19 cellular contexts compared by ENCODE assay signal in the genomic region with DNA sequence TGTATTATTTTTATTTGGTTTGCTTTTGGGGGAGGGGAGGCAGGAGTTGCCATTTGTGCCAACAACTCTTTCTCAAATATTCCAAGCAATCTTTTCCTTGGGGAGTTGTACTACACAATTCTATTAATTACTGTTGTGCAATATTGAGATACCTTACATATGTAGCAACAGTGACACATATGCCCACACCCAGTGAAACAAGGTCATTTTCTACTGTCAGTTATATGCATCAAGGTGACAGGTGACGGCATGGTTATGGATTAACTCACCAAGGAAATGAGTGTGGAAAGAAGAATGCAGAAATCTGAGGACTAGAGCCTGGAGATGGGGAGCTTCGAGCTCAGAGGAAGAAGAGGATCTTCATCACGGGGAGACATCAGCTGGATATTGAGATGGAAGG. TPM values are rescaled to one million over a fixed set of nuclear protein-coding genes. Genes with fewer than 3 reads are reported as not detected.
DNase-seq lines count a peak whose midpoint lies in the region; ATAC-seq, FAIRE-seq and TF ChIP-seq lines count a peak whose summit lies in the region.
"Had no signal": no experiment of that assay in that cellular context is flagged by ENCODE, and none has a peak within 500 bp of the region (broad histone marks: within the 10 kb centered on the region; RNA-seq: fewer than 3 reads in every experiment).

No MANE protein-coding gene starts in this region.

- peak overlapping the region; percentile 32; the same call in 1 of the 2 replicates for H3K4me2 ChIP-seq in HepG2 (ENCODE audit: low read depth, low read length)
- H3K4me2 ChIP-seq: BLaER1 had no signal

- H3K4me1 ChIP-seq in HEK293 (ENCODE audit: control insufficient read depth, insufficient read depth, low read length) = peaks cover 18% of the 10 kb centered on the region
- H3K4me1 ChIP-seq in RWPE2 (ENCODE audit: insufficient read depth, poor library complexity, severe bottlenecking) = peaks cover 16% of the 10 kb centered on the region
- H3K4me1 ChIP-seq in HepG2 (ENCODE audit: insufficient read depth, low read length) = peaks cover 50% of the 10 kb centered on the region

- no peak overlapping the region for H3K9ac ChIP-seq in HepG2 (ENCODE audit: insufficient read depth, low read depth, low read length)
- H3K9ac ChIP-seq: BLaER1 had no signal

- no peak for FAIRE-seq in HepG2 (lab: Jason Lieb, UNC)

- peaks cover 7% of the 10 kb centered on the region for H3K79me2 ChIP-seq in HepG2 (ENCODE audit: insufficient read depth, low read length)

- H3K4me3 ChIP-seq in HEK293 (ENCODE audit: low read depth, low read length) (no peak overlapping the region), RWPE2 (ENCODE audit: severe bottlenecking) (no peak overlapping the region), HepG2 (replicated peaks in 1 of 3; ENCODE audit: insufficient read depth in 1 of 3, low read depth in 2 of 3, low read length in 3 of 3) (no peak overlapping the region)
- H3K4me3 ChIP-seq: BLaER1, skin epidermis had no signal

- WGBS in HepG2 (ENCODE audit: low lambda C conversion rate) = 67% methylated on average over 3 of the region's 3 CpGs

- no peak for DNase-seq in RWPE2 (ENCODE audit: low spot score)
- DNase-seq in HepG2 (ENCODE audit: low spot score) = peak; percentile 59
- no peak for DNase-seq in T-helper 1 cell
- no peak for DNase-seq in T-helper 2 cell
- DNase-seq: activated CD4-positive, alpha-beta T cell treated with anti-CD3 and anti-CD28 coated beads, Interleukin-2, amount 10 ng/mL, durations not matched to agents 24 days and 14 days; activated naive CD8-positive, alpha-beta T cell treated with anti-CD3 and anti-CD28 coated beads, Interleukin-2, amount 10 ng/mL, durations not matched to agents 7 days and 5 days; activated T-cell treated with anti-CD3 and anti-CD28 coated beads, Interleukin-2, amount 50 U/mL, for 1 hour; DND-41; GOT3; NCI-H526 treated with DMSO at 0.1 percent for 48 hours; Right ventricle myocardium superior; stimulated activated naive B cell treated with anti-CD40 and anti-IgM and Interleukin-4, amounts not matched to agents 10 μg/mL and 1 μg/mL and 100 μg/mL, for 72 hours had no signal

- intact Hi-C loops in HepG2 (cut with micrococcal nuclease; ENCODE audit: unreplicated experiment) = no loop called here

- H3K36me3 ChIP-seq in HEK293 (ENCODE audit: control insufficient read depth in 2 of 2, insufficient read depth in 1 of 2, low read length in 2 of 2) (no peaks in the 10 kb centered on the region), RWPE2 (ENCODE audit: low read depth) (no peaks in the 10 kb centered on the region), HepG2 (replicated peaks in 1 of 2; ENCODE audit: control insufficient read depth in 1 of 2, insufficient read depth in 2 of 2, low read length in 2 of 2) (no peaks in the 10 kb centered on the region)
- H3K36me3 ChIP-seq: BLaER1 had no signal

- TF ChIP-seq RAD21 in HepG2 (CRISPR knock-in tag; IDR thresholded peaks at IDR 0.05) = no peak

- H3K27me3 ChIP-seq in RWPE2 (ENCODE audit: insufficient read depth, poor library complexity, severe bottlenecking) (no peaks in the 10 kb centered on the region), HepG2 (ENCODE audit: control insufficient read depth in 1 of 2, insufficient read depth in 2 of 2, low read length in 2 of 2) (no peaks in the 10 kb centered on the region)
- H3K27me3 ChIP-seq: BLaER1 had no signal

- H4K20me1 ChIP-seq in HepG2 (ENCODE audit: insufficient read depth, low read length) = no peaks in the 10 kb centered on the region
- H4K20me1 ChIP-seq: BLaER1 had no signal

- in situ Hi-C loops in HepG2 (cut with HindIII; ENCODE audit: extremely low pct_ligation_motif_present, low pct_unique_long_range_greater_than_20kb) = no loop called here

- TF ChIP-seq EP300 in HepG2 (IDR thresholded peaks at IDR 0.05; ENCODE audit: low read depth in 2 of 2, low read length in 2 of 2) = no peak
- no peak for TF ChIP-seq EP300 in HepG2 (CRISPR knock-in tag; IDR thresholded peaks at IDR 0.05; ENCODE audit: borderline replicate concordance)

- CTCF ChIA-PET in HEK293 (lab: Yijun Ruan, JAX) = interaction anchor here (0.9 to 2.8 kb wide), 6 partner anchors 10 to 183 kb away, joined by 3 to 18 read pairs (median 4); no protein-coding TSS in a partner anchor
- CTCF ChIA-PET in HepG2 (lab: Yijun Ruan, JAX; ENCODE audit: low intra/inter-chr PET ratio, low total read pairs) = no interaction called here

- no peak for TF ChIP-seq CTCF in C4-2B (conservative IDR thresholded peaks at IDR 0.05)
- TF ChIP-seq CTCF in HEK293 (tag by site-specific recombination; IDR thresholded peaks at IDR 0.05) = no peak
- no peak for TF ChIP-seq CTCF in RWPE2 (IDR thresholded peaks at IDR 0.05; ENCODE audit: poor library complexity, severe bottlenecking)
- TF ChIP-seq CTCF in HepG2 (CRISPR knock-in tag; IDR thresholded peaks at IDR 0.05) = no peak

- H2AFZ ChIP-seq in HepG2 (ENCODE audit: low read length) = no peak overlapping the region

- peak; percentile 85 for ATAC-seq in RWPE2 (ENCODE audit: low read depth)
- ATAC-seq in HepG2 = peak; percentile 66; the same call in 2 of the 3 replicates
- ATAC-seq in HG03378 (IDR thresholded peaks at IDR 0.05; ENCODE audit: unreplicated experiment) = no peak
- ATAC-seq: stimulated activated naive B cell treated with anti-CD40 and anti-IgM and Interleukin-4, amounts not matched to agents 10 μg/mL and 1 μg/mL and 100 μg/mL, for 72 hours had no signal

- POLR2A ChIA-PET in HEK293 (lab: Yijun Ruan, JAX) (no interaction called here), HepG2 (lab: Yijun Ruan, JAX) (interaction anchor here (0.7 to 2.3 kb wide), 5 partner anchors 13 to 42 kb away, joined by 3 to 7 read pairs (median 3); a partner anchor contains a TSS)

- TF ChIP-seq POLR2A in HepG2 (IDR thresholded peaks at IDR 0.05; ENCODE audit: insufficient read depth in 1 of 2, low read depth in 2 of 2, low read length in 2 of 2) = no peak

- H3K9me3 ChIP-seq in HEK293 (ENCODE audit: control insufficient read depth, insufficient read depth, low read depth, low read length) (no peaks in the 10 kb centered on the region), RWPE2 (ENCODE audit: severe bottlenecking) (no peaks in the 10 kb centered on the region), HepG2 (ENCODE audit: low read length) (no peaks in the 10 kb centered on the region)
- H3K9me3 ChIP-seq: BLaER1 had no signal

- H3K27ac ChIP-seq in C4-2B = peak overlapping the region; percentile 57
- H3K27ac ChIP-seq in HEK293 (ENCODE audit: extremely low read depth, low read depth, low read length) = no peak overlapping the region
- H3K27ac ChIP-seq in RWPE2 (ENCODE audit: poor library complexity, severe bottlenecking) = peak overlapping the region; percentile 58
- peak overlapping the region; percentile 21 for H3K27ac ChIP-seq in HepG2 (ENCODE audit: extremely low read length, insufficient read depth, low read length)
- H3K27ac ChIP-seq: BLaER1 had no signal

- BruUV-seq in HepG2 (replicated peaks; lab: Mats Ljungman, UMichigan) = no TSS peak

RNA-seq across cellular contexts. Expression of a gene that starts 17.9 kb away (rescaled TPM):
- total RNA-seq in HepG2 (2016; rRNA removed; fragmentation: Illumina TruSeq; extraction: Trizol) = 0.24 and 0.49 TPM in 2 replicates
- total RNA-seq in HepG2 (2016; cell fraction: cytosol; rRNA removed; fragmentation: Illumina TruSeq; extraction: Trizol; ENCODE audit: low read depth) = not detected in 2 replicates
- total RNA-seq in HepG2 (2016; cell fraction: insoluble cytoplasmic fraction; rRNA removed; fragmentation: Illumina TruSeq; extraction: Trizol) = not detected in 2 replicates
- total RNA-seq in HepG2 (2016; cell fraction: membrane; rRNA removed; fragmentation: Illumina TruSeq; extraction: Trizol) = 0.71 TPM in 1 of 2 replicates, not detected in the other
- total RNA-seq in HepG2 (2016; cell fraction: nucleus; rRNA removed; fragmentation: Illumina TruSeq; extraction: Trizol) = not detected in 2 replicates
- polyA plus RNA-seq in HepG2 (2011; rRNA removed) = 0.34 and 0.46 TPM in 2 replicates
- 0.32 and 0.45 TPM in 2 replicates for polyA plus RNA-seq in HepG2 (2011; cell fraction: cytosol; rRNA removed)
- polyA plus RNA-seq in HepG2 (2011; cell fraction: nucleus; rRNA removed) = 0.42 TPM in 1 of 2 replicates, not detected in the other
- polyA plus RNA-seq in HepG2 (2012) = 0.76 TPM in 1 of 2 replicates, not detected in the other
- 0.66 and 1.2 TPM in 2 replicates for polyA plus RNA-seq in HepG2 (2016; cell fraction: cytosol; fragmentation: Illumina TruSeq; extraction: Trizol; ENCODE audit: low read depth)
- 0.62 TPM in 1 of 2 replicates, not detected in the other for polyA plus RNA-seq in HepG2 (2016; cell fraction: insoluble cytoplasmic fraction; fragmentation: Illumina TruSeq; extraction: Trizol; ENCODE audit: low read depth)
- 0.55 and 2.2 TPM in 2 replicates for polyA plus RNA-seq in HepG2 (2016; cell fraction: membrane; fragmentation: Illumina TruSeq; extraction: Trizol; ENCODE audit: low read depth)
- polyA plus RNA-seq in HepG2 (2016; cell fraction: nucleus; fragmentation: Illumina TruSeq; extraction: Trizol; ENCODE audit: insufficient read depth, low read depth) = not detected in 2 replicates
- 0.62 TPM in 1 of 2 replicates, not detected in the other for polyA minus RNA-seq in HepG2 (2011; rRNA and poly(A)+ RNA removed; ENCODE audit: low replicate concordance)
- polyA minus RNA-seq in HepG2 (2011; cell fraction: cytosol; rRNA and poly(A)+ RNA removed) = not detected in 2 replicates
- polyA minus RNA-seq in HepG2 (2011; cell fraction: nucleus; rRNA and poly(A)+ RNA removed) = not detected in 2 replicates
- total RNA-seq: activated CD4-positive, alpha-beta T cell treated with anti-CD3 and anti-CD28 coated beads, Interleukin-2, amount 10 ng/mL, durations not matched to agents 24 days and 14 days; activated naive CD8-positive, alpha-beta T cell treated with anti-CD3 and anti-CD28 coated beads, Interleukin-2, amount 10 ng/mL, durations not matched to agents 7 days and 5 days; chondrocyte; mesenteric fat pad; Right ventricle myocardium superior had no signal

RNA-seq across cellular contexts. Expression of a gene that starts 19.4 kb away (rescaled TPM):
- 4.6 and 7.4 TPM in 2 replicates for total RNA-seq in HepG2 (2016; rRNA removed; fragmentation: Illumina TruSeq; extraction: Trizol)
- 1.2 and 2.7 TPM in 2 replicates for total RNA-seq in HepG2 (2016; cell fraction: cytosol; rRNA removed; fragmentation: Illumina TruSeq; extraction: Trizol; ENCODE audit: low read depth)
- total RNA-seq in HepG2 (2016; cell fraction: insoluble cytoplasmic fraction; rRNA removed; fragmentation: Illumina TruSeq; extraction: Trizol) = 4.1 and 6.5 TPM in 2 replicates
- 2.4 and 3.2 TPM in 2 replicates for total RNA-seq in HepG2 (2016; cell fraction: membrane; rRNA removed; fragmentation: Illumina TruSeq; extraction: Trizol)
- 10.2 and 12.0 TPM in 2 replicates for total RNA-seq in HepG2 (2016; cell fraction: nucleus; rRNA removed; fragmentation: Illumina TruSeq; extraction: Trizol)
- 9.3 and 9.4 TPM in 2 replicates for polyA plus RNA-seq in HepG2 (2011; rRNA removed)
- 3.5 and 4.3 TPM in 2 replicates for polyA plus RNA-seq in HepG2 (2011; cell fraction: cytosol; rRNA removed)
- 56.9 and 72.9 TPM in 2 replicates for polyA plus RNA-seq in HepG2 (2011; cell fraction: nucleus; rRNA removed)
- polyA plus RNA-seq in HepG2 (2012) = 4.7 TPM in 2 replicates
- 2.1 and 2.4 TPM in 2 replicates for polyA plus RNA-seq in HepG2 (2016; cell fraction: cytosol; fragmentation: Illumina TruSeq; extraction: Trizol; ENCODE audit: low read depth)
- polyA plus RNA-seq in HepG2 (2016; cell fraction: insoluble cytoplasmic fraction; fragmentation: Illumina TruSeq; extraction: Trizol; ENCODE audit: low read depth) = 4.7 and 6.3 TPM in 2 replicates
- polyA plus RNA-seq in HepG2 (2016; cell fraction: membrane; fragmentation: Illumina TruSeq; extraction: Trizol; ENCODE audit: low read depth) = 2.6 and 3.1 TPM in 2 replicates
- 21.5 and 24.6 TPM in 2 replicates for polyA plus RNA-seq in HepG2 (2016; cell fraction: nucleus; fragmentation: Illumina TruSeq; extraction: Trizol; ENCODE audit: insufficient read depth, low read depth)
- polyA minus RNA-seq in HepG2 (2011; rRNA and poly(A)+ RNA removed; ENCODE audit: low replicate concordance) = 3.1 and 10.0 TPM in 2 replicates
- polyA minus RNA-seq in HepG2 (2011; cell fraction: cytosol; rRNA and poly(A)+ RNA removed) = 0.62 and 1.4 TPM in 2 replicates
- polyA minus RNA-seq in HepG2 (2011; cell fraction: nucleus; rRNA and poly(A)+ RNA removed) = 7.6 and 7.8 TPM in 2 replicates

RNA-seq across cellular contexts. Expression of a gene that starts 22.9 kb away (rescaled TPM):
- 12.6 and 12.7 TPM in 2 replicates for total RNA-seq in HepG2 (2016; rRNA removed; fragmentation: Illumina TruSeq; extraction: Trizol)
- total RNA-seq in HepG2 (2016; cell fraction: cytosol; rRNA removed; fragmentation: Illumina TruSeq; extraction: Trizol; ENCODE audit: low read depth) = 1.6 and 1.9 TPM in 2 replicates
- 10.9 and 13.5 TPM in 2 replicates for total RNA-seq in HepG2 (2016; cell fraction: insoluble cytoplasmic fraction; rRNA removed; fragmentation: Illumina TruSeq; extraction: Trizol)
- total RNA-seq in HepG2 (2016; cell fraction: membrane; rRNA removed; fragmentation: Illumina TruSeq; extraction: Trizol) = 7.5 and 7.7 TPM in 2 replicates
- total RNA-seq in HepG2 (2016; cell fraction: nucleus; rRNA removed; fragmentation: Illumina TruSeq; extraction: Trizol) = 9.8 and 10.7 TPM in 2 replicates
- polyA plus RNA-seq in HepG2 (2011; rRNA removed) = 18.7 and 21.0 TPM in 2 replicates
- 13.4 and 13.5 TPM in 2 replicates for polyA plus RNA-seq in HepG2 (2011; cell fraction: cytosol; rRNA removed)
- 31.7 and 33.0 TPM in 2 replicates for polyA plus RNA-seq in HepG2 (2011; cell fraction: nucleus; rRNA removed)
- 10.9 TPM in 2 replicates for polyA plus RNA-seq in HepG2 (2012)
- polyA plus RNA-seq in HepG2 (2016; cell fraction: cytosol; fragmentation: Illumina TruSeq; extraction: Trizol; ENCODE audit: low read depth) = 3.5 and 3.8 TPM in 2 replicates
- 9.5 and 11.3 TPM in 2 replicates for polyA plus RNA-seq in HepG2 (2016; cell fraction: insoluble cytoplasmic fraction; fragmentation: Illumina TruSeq; extraction: Trizol; ENCODE audit: low read depth)
- 5.6 TPM in 2 replicates for polyA plus RNA-seq in HepG2 (2016; cell fraction: membrane; fragmentation: Illumina TruSeq; extraction: Trizol; ENCODE audit: low read depth)
- 14.0 and 14.1 TPM in 2 replicates for polyA plus RNA-seq in HepG2 (2016; cell fraction: nucleus; fragmentation: Illumina TruSeq; extraction: Trizol; ENCODE audit: insufficient read depth, low read depth)
- 32.1 and 35.8 TPM in 2 replicates for polyA minus RNA-seq in HepG2 (2011; rRNA and poly(A)+ RNA removed; ENCODE audit: low replicate concordance)
- polyA minus RNA-seq in HepG2 (2011; cell fraction: cytosol; rRNA and poly(A)+ RNA removed) = 8.6 and 10.3 TPM in 2 replicates
- 13.1 and 16.8 TPM in 2 replicates for polyA minus RNA-seq in HepG2 (2011; cell fraction: nucleus; rRNA and poly(A)+ RNA removed)

RNA-seq across cellular contexts. Expression of a gene that starts 22.9 kb away (rescaled TPM):
- total RNA-seq in HepG2 (2016; rRNA removed; fragmentation: Illumina TruSeq; extraction: Trizol) = 24.4 and 37.5 TPM in 2 replicates
- total RNA-seq in HepG2 (2016; cell fraction: cytosol; rRNA removed; fragmentation: Illumina TruSeq; extraction: Trizol; ENCODE audit: low read depth) = 11.1 and 11.7 TPM in 2 replicates
- 21.2 and 40.4 TPM in 2 replicates for total RNA-seq in HepG2 (2016; cell fraction: insoluble cytoplasmic fraction; rRNA removed; fragmentation: Illumina TruSeq; extraction: Trizol)
- 27.6 and 27.8 TPM in 2 replicates for total RNA-seq in HepG2 (2016; cell fraction: membrane; rRNA removed; fragmentation: Illumina TruSeq; extraction: Trizol)
- 70.2 and 71.7 TPM in 2 replicates for total RNA-seq in HepG2 (2016; cell fraction: nucleus; rRNA removed; fragmentation: Illumina TruSeq; extraction: Trizol)
- polyA plus RNA-seq in HepG2 (2011; rRNA removed) = 86.1 and 96.9 TPM in 2 replicates
- polyA plus RNA-seq in HepG2 (2011; cell fraction: cytosol; rRNA removed) = 54.1 and 58.1 TPM in 2 replicates
- polyA plus RNA-seq in HepG2 (2011; cell fraction: nucleus; rRNA removed) = 385 and 395 TPM in 2 replicates
- 50.0 and 65.4 TPM in 2 replicates for polyA plus RNA-seq in HepG2 (2012)
- 10.5 and 11.2 TPM in 2 replicates for polyA plus RNA-seq in HepG2 (2016; cell fraction: cytosol; fragmentation: Illumina TruSeq; extraction: Trizol; ENCODE audit: low read depth)
- 21.6 and 24.7 TPM in 2 replicates for polyA plus RNA-seq in HepG2 (2016; cell fraction: insoluble cytoplasmic fraction; fragmentation: Illumina TruSeq; extraction: Trizol; ENCODE audit: low read depth)
- polyA plus RNA-seq in HepG2 (2016; cell fraction: membrane; fragmentation: Illumina TruSeq; extraction: Trizol; ENCODE audit: low read depth) = 23.2 and 23.4 TPM in 2 replicates
- 145 and 166 TPM in 2 replicates for polyA plus RNA-seq in HepG2 (2016; cell fraction: nucleus; fragmentation: Illumina TruSeq; extraction: Trizol; ENCODE audit: insufficient read depth, low read depth)
- polyA minus RNA-seq in HepG2 (2011; rRNA and poly(A)+ RNA removed; ENCODE audit: low replicate concordance) = 62.6 and 136 TPM in 2 replicates
- polyA minus RNA-seq in HepG2 (2011; cell fraction: cytosol; rRNA and poly(A)+ RNA removed) = 24.7 and 24.9 TPM in 2 replicates
- polyA minus RNA-seq in HepG2 (2011; cell fraction: nucleus; rRNA and poly(A)+ RNA removed) = 155 and 168 TPM in 2 replicates

RNA-seq across cellular contexts. Expression of a gene that starts 39.5 kb away (rescaled TPM):
- total RNA-seq in HepG2 (2016; rRNA removed; fragmentation: Illumina TruSeq; extraction: Trizol) = 32.2 and 34.2 TPM in 2 replicates
- total RNA-seq in HepG2 (2016; cell fraction: cytosol; rRNA removed; fragmentation: Illumina TruSeq; extraction: Trizol; ENCODE audit: low read depth) = 16.4 and 24.8 TPM in 2 replicates
- total RNA-seq in HepG2 (2016; cell fraction: insoluble cytoplasmic fraction; rRNA removed; fragmentation: Illumina TruSeq; extraction: Trizol) = 35.0 and 35.4 TPM in 2 replicates
- total RNA-seq in HepG2 (2016; cell fraction: membrane; rRNA removed; fragmentation: Illumina TruSeq; extraction: Trizol) = 29.8 and 43.4 TPM in 2 replicates
- 19.0 and 22.6 TPM in 2 replicates for total RNA-seq in HepG2 (2016; cell fraction: nucleus; rRNA removed; fragmentation: Illumina TruSeq; extraction: Trizol)
- 11.1 and 13.5 TPM in 2 replicates for polyA plus RNA-seq in HepG2 (2011; rRNA removed)
- 12.6 and 15.2 TPM in 2 replicates for polyA plus RNA-seq in HepG2 (2011; cell fraction: cytosol; rRNA removed)
- 15.5 and 16.6 TPM in 2 replicates for polyA plus RNA-seq in HepG2 (2011; cell fraction: nucleus; rRNA removed)
- 12.3 and 13.3 TPM in 2 replicates for polyA plus RNA-seq in HepG2 (2012)
- 16.3 and 25.4 TPM in 2 replicates for polyA plus RNA-seq in HepG2 (2016; cell fraction: cytosol; fragmentation: Illumina TruSeq; extraction: Trizol; ENCODE audit: low read depth)
- 29.0 and 30.9 TPM in 2 replicates for polyA plus RNA-seq in HepG2 (2016; cell fraction: insoluble cytoplasmic fraction; fragmentation: Illumina TruSeq; extraction: Trizol; ENCODE audit: low read depth)
- 26.7 and 33.7 TPM in 2 replicates for polyA plus RNA-seq in HepG2 (2016; cell fraction: membrane; fragmentation: Illumina TruSeq; extraction: Trizol; ENCODE audit: low read depth)
- polyA plus RNA-seq in HepG2 (2016; cell fraction: nucleus; fragmentation: Illumina TruSeq; extraction: Trizol; ENCODE audit: insufficient read depth, low read depth) = 27.3 and 30.5 TPM in 2 replicates
- 14.5 and 21.8 TPM in 2 replicates for polyA minus RNA-seq in HepG2 (2011; rRNA and poly(A)+ RNA removed; ENCODE audit: low replicate concordance)
- 5.1 and 6.9 TPM in 2 replicates for polyA minus RNA-seq in HepG2 (2011; cell fraction: cytosol; rRNA and poly(A)+ RNA removed)
- 9.9 and 11.1 TPM in 2 replicates for polyA minus RNA-seq in HepG2 (2011; cell fraction: nucleus; rRNA and poly(A)+ RNA removed)
